18 cellular contexts compared by ENCODE assay signal in genomic region chr12:27151479-27151878, GRCh38.
"Had no signal": no experiment of that assay in that cellular context is flagged by ENCODE, and none has a peak within 500 bp of the region (broad histone marks: within the 10 kb centered on the region; RNA-seq: fewer than 3 reads in every experiment).

No MANE protein-coding gene starts in this region.

- H3K36me3 ChIP-seq: gastroesophageal sphincter, heart left ventricle, spleen, upper lobe of right lung had no signal

- ATAC-seq: esophagus mucosa, gastroesophageal sphincter, heart left ventricle, left lobe of liver, upper lobe of right lung had no signal

- H3K4me3 ChIP-seq: gastroesophageal sphincter, heart left ventricle, spleen, upper lobe of right lung had no signal

- DNase-seq: activated B cell treated with CpG ODN at 0.5 μM for 24 hours; activated CD4-positive, alpha-beta memory T cell treated with anti-CD3 and anti-CD28 coated beads, Interleukin-2, amount 10 ng/mL, durations not matched to agents 7 days and 5 days; activated CD4-positive, alpha-beta T cell treated with anti-CD3 and anti-CD28 coated beads for 4 hours; activated naive CD4-positive, alpha-beta T cell treated with anti-CD3 and anti-CD28 coated beads for 36 hours; activated T-cell treated with anti-CD3 and anti-CD28 coated beads, Interleukin-2, amount 50 U/mL, for 24 hours; aorta; cortex of kidney; heart left ventricle; kidney; occipital lobe; posterior cingulate gyrus; retina; spleen; stimulated activated naive CD4-positive, alpha-beta T cell; upper lobe of right lung had no signal

- H3K4me1 ChIP-seq: gastroesophageal sphincter, heart left ventricle, spleen, upper lobe of right lung had no signal

- H3K9me3 ChIP-seq: gastroesophageal sphincter, heart left ventricle, spleen, upper lobe of right lung had no signal

- H3K27me3 ChIP-seq: gastroesophageal sphincter, heart left ventricle, spleen, upper lobe of right lung had no signal

- H3K27ac ChIP-seq: gastroesophageal sphincter, heart left ventricle, spleen, upper lobe of right lung had no signal
